In the genomic region with DNA sequence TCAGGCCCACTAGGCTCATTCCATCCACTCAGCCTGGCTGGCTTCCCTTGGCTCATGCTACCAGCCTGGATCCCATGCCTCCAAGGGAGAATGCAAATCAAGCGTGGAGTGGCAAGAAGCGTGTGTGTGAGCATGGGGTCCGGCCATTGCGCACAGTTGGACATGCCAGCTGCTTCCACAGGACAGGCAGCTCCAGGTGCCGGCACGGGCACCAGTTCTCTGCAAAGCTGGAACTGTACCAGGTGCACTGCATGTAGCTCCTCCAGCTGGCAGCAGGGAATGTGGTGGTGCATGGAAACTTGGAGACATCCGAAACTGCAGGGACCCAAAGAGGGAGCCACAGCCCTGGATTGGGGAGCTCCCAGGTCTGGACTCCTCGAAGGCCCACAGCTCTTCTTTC, we compare ENCODE assay signal across 18 cellular contexts.
DNase-seq lines count a peak whose midpoint lies in the region; TF ChIP-seq lines count a peak whose summit lies in the region.
"Had no signal": no experiment of that assay in that cellular context is flagged by ENCODE, and none has a peak within 500 bp of the region (broad histone marks: within the 10 kb centered on the region; RNA-seq: fewer than 3 reads in every experiment).

No MANE protein-coding gene starts in this region.

- H3K36me3 Mint-ChIP-seq in Caco-2 (ENCODE audit: insufficient read depth, unreplicated experiment): no peaks in the 10 kb centered on the region
- H3K36me3 Mint-ChIP-seq: CD4-positive, CD25-positive, alpha-beta regulatory T cell had no signal

- H3K14ac ChIP-seq in trophoblast cell (ENCODE audit: low read length): no peak overlapping the region

- H3K4me1 Mint-ChIP-seq in Caco-2 (ENCODE audit: low read depth, unreplicated experiment): peaks cover 7% of the 10 kb centered on the region
- H3K4me1 Mint-ChIP-seq: CD4-positive, CD25-positive, alpha-beta regulatory T cell had no signal

- no peaks in the 10 kb centered on the region for H3K9me3 Mint-ChIP-seq in Caco-2 (ENCODE audit: unreplicated experiment)

- H3K27me3 Mint-ChIP-seq in Caco-2 (ENCODE audit: insufficient read depth, unreplicated experiment): no peaks in the 10 kb centered on the region
- H3K27me3 Mint-ChIP-seq: CD4-positive, CD25-positive, alpha-beta regulatory T cell had no signal

- H3K27me3 ChIP-seq in Caco-2 (replicated peaks; ENCODE audit: control insufficient read depth, insufficient read depth, low read length) (no peaks in the 10 kb centered on the region), trophoblast cell (ENCODE audit: insufficient read depth, low read length) (no peaks in the 10 kb centered on the region)
- H3K27me3 ChIP-seq: BLaER1 had no signal

- H3K4me3 ChIP-seq in Caco-2 (ENCODE audit: low read depth, low read length): no peak overlapping the region
- no peak overlapping the region for H3K4me3 ChIP-seq in trophoblast cell (ENCODE audit: low read depth, low read length)
- H3K4me3 ChIP-seq: BLaER1, GM12878 had no signal

- no peak overlapping the region for H2BK5ac ChIP-seq in trophoblast cell (ENCODE audit: low read depth, low read length, poor library complexity)

- no peak overlapping the region for H2AFZ ChIP-seq in trophoblast cell (ENCODE audit: insufficient read depth, low read length, poor library complexity)

- no peaks in the 10 kb centered on the region for H3K79me2 ChIP-seq in trophoblast cell (ENCODE audit: control insufficient read depth, insufficient read depth, low read length, poor library complexity)

- H2BK120ac ChIP-seq in trophoblast cell (ENCODE audit: insufficient read depth, low read length, poor library complexity): no peak overlapping the region

- no peak overlapping the region for H2BK12ac ChIP-seq in trophoblast cell (ENCODE audit: low read length)

- no peak overlapping the region for H3K4ac ChIP-seq in trophoblast cell (ENCODE audit: low read depth, low read length)

- no CpG with 5 or more reads among the region's 8 CpGs for whole genome bisulfite sequencing in trophoblast cell (ENCODE audit: extremely low coverage, insufficient coverage, insufficient read length)

- no peak for DNase-seq in Caco-2
- peak; percentile 32 for DNase-seq in NCI-H2081 treated with DMSO at 0.1 percent for 48 hours (lab: John Stamatoyannopoulos, UW)
- peak; percentile 8 for DNase-seq in cerebellar cortex (ENCODE audit: low spot score)
- no peak for DNase-seq in trophoblast cell
- no peak for DNase-seq in NCI-H1048 (lab: John Stamatoyannopoulos, UW)
- DNase-seq in OCI-M1 (lab: John Stamatoyannopoulos, UW): no peak
- no peak for DNase-seq in activated naive CD4-positive, alpha-beta T cell (lab: John Stamatoyannopoulos, UW)
- DNase-seq: CD4-positive, CD25-positive, alpha-beta regulatory T cell; GDM1; NCI-H1092; NCI-H1417 treated with DMSO at 0.1 percent for 48 hours; NCI-H187; NCI-H510A; PC-3; SK-N-SH; SW 1271 had no signal

- no peak overlapping the region for H4K91ac ChIP-seq in trophoblast cell (ENCODE audit: low read depth, low read length)

- H3K79me1 ChIP-seq in trophoblast cell (ENCODE audit: low read length): no peaks in the 10 kb centered on the region

- H3K9me3 ChIP-seq in Caco-2 (no peaks in the 10 kb centered on the region), trophoblast cell (ENCODE audit: insufficient read depth, low read depth, low read length) (no peaks in the 10 kb centered on the region)
- H3K9me3 ChIP-seq: BLaER1, SK-N-SH had no signal

- no peak overlapping the region for H3K4me2 ChIP-seq in trophoblast cell (ENCODE audit: low read length)
- H3K4me2 ChIP-seq: BLaER1, SK-N-SH had no signal

- no peak overlapping the region for H4K8ac ChIP-seq in trophoblast cell (ENCODE audit: low read depth, low read length)

- no peaks in the 10 kb centered on the region for H3K4me1 ChIP-seq in Caco-2
- H3K4me1 ChIP-seq in trophoblast cell (ENCODE audit: control insufficient read depth in 1 of 2, insufficient read depth in 2 of 2, low read length in 2 of 2): no peaks in the 10 kb centered on the region
- H3K4me1 ChIP-seq: BLaER1 had no signal

- POLR2A ChIA-PET in Caco-2 (lab: Charles Lee): no interaction called here

- TF ChIP-seq CTCF in Caco-2 (IDR thresholded peaks at IDR 0.05; ENCODE audit: insufficient read depth in 1 of 2, low read depth in 1 of 2, low read length in 1 of 2, severe bottlenecking in 1 of 2, unreplicated experiment in 1 of 2): no peak

- no peak overlapping the region for H3K9ac ChIP-seq in trophoblast cell (ENCODE audit: low read length)
- H3K9ac ChIP-seq: BLaER1, SK-N-SH had no signal

- CTCF ChIA-PET in Caco-2 (lab: Charles Lee): no interaction called here

- H3K23ac ChIP-seq in trophoblast cell (ENCODE audit: low read length): peak overlapping the region; percentile 45

- H3K18ac ChIP-seq in trophoblast cell (ENCODE audit: low read length): no peak overlapping the region

- H4K12ac ChIP-seq in trophoblast cell (ENCODE audit: low read depth, low read length): no peak overlapping the region

- no peak overlapping the region for H3K4me3 Mint-ChIP-seq in Caco-2 (ENCODE audit: unreplicated experiment)
- H3K4me3 Mint-ChIP-seq: CD4-positive, CD25-positive, alpha-beta regulatory T cell had no signal

- peak overlapping the region; percentile 58 for H3K27ac Mint-ChIP-seq in Caco-2 (ENCODE audit: unreplicated experiment)
- H3K27ac Mint-ChIP-seq: CD4-positive, CD25-positive, alpha-beta regulatory T cell had no signal

- no peak overlapping the region for H2AK5ac ChIP-seq in trophoblast cell (ENCODE audit: low read length)

- intact Hi-C loops in Caco-2 (cut with micrococcal nuclease; ENCODE audit: unreplicated experiment): no loop called here

- H3K36me3 ChIP-seq in Caco-2 (ENCODE audit: control insufficient read depth, insufficient read depth, low read length): no peaks in the 10 kb centered on the region; the same call in 1 of the 2 replicates
- H3K36me3 ChIP-seq in trophoblast cell (ENCODE audit: control insufficient read depth in 1 of 2, insufficient read depth in 2 of 2, low read length in 2 of 2): no peaks in the 10 kb centered on the region
- H3K36me3 ChIP-seq: BLaER1 had no signal

- H3K27ac ChIP-seq in trophoblast cell (ENCODE audit: low read depth, low read length): no peak overlapping the region
- H3K27ac ChIP-seq: BLaER1 had no signal

- BruUV-seq in Caco-2 (replicated peaks; lab: Mats Ljungman, UMichigan): no TSS peak

Comparison
In these comparisons a context has a peak if more than half of its experiments do, and no peak if none do; other contexts are left out.
1. DNase-seq: peak in NCI-H2081 treated with DMSO at 0.1 percent for 48 hours (single experiment) and cerebellar cortex (single experiment); none in Caco-2 (0 of 2), trophoblast cell (0 of 2), NCI-H1048 (single experiment), OCI-M1 (single experiment) and activated naive CD4-positive, alpha-beta T cell (0 of 4).